1 cellular context compared by ENCODE assay signal in genomic region chr6:136249811-136250685, GRCh38.
A peak's percentile ranks its signal among the peaks of the same experiment; 100 is the strongest.
TF ChIP-seq lines count a peak whose summit lies in the region.

Gene MTFR2 (minus strand): TSS chr6:136250311. CDS start chr6:136249099, 1,212 bp downstream.

TF ChIP-seq in K562, 482 proteins besides CTCF, POLR2A, EP300 and RAD21 (continued from another document and continues in another):
- TF ChIP-seq RERE (CRISPR knock-in tag; IDR thresholded peaks at IDR 0.05; ENCODE audit: borderline replicate concordance) (0 out of 2 replicates have a peak, but pooled peaks have one; percentile 93), GTF2B (IDR thresholded peaks at IDR 0.05; ENCODE audit: extremely low read depth, insufficient read length) (no peak), NR3C1 (CRISPR knock-in tag; IDR thresholded peaks at IDR 0.05) (no peak), ADNP (tag; IDR thresholded peaks at IDR 0.05) (no peak), EWSR1 (IDR thresholded peaks at IDR 0.05; ENCODE audit: borderline replicate concordance, low read depth, partially characterized antibody) (no peak), ZNF232 (CRISPR knock-in tag; IDR thresholded peaks at IDR 0.05) (0 out of 2 replicates have a peak, but pooled peaks have one; percentile 33), ZNF212 (CRISPR knock-in tag; IDR thresholded peaks at IDR 0.05) (0 out of 2 replicates have a peak, but pooled peaks have one; percentile 64), ZNF583 (CRISPR knock-in tag; IDR thresholded peaks at IDR 0.05) (no peak), CBFB (CRISPR knock-in tag; IDR thresholded peaks at IDR 0.05) (no peak), VEZF1 (CRISPR knock-in tag; IDR thresholded peaks at IDR 0.05) (no peak), RCOR1 (IDR thresholded peaks at IDR 0.05; ENCODE audit: borderline replicate concordance in 1 of 2, low read depth in 2 of 2, low read length in 2 of 2) (peak; percentile 29 to 61; a peak in 2 of 4 replicates), SRSF7 (optimal IDR thresholded peaks at IDR 0.05; ENCODE audit: low read depth, low read length) (no peak), ELF4 (CRISPR knock-in tag; IDR thresholded peaks at IDR 0.05) (peak; percentile 100), XRCC5 (IDR thresholded peaks at IDR 0.05; ENCODE audit: low read depth, low read length) (no peak; the same call in 1 of the 2 replicates), ZNF561 (CRISPR knock-in tag; conservative IDR thresholded peaks at IDR 0.05) (no peak), ZNF253 (CRISPR knock-in tag; conservative IDR thresholded peaks at IDR 0.05) (0 out of 2 replicates have a peak, but pooled peaks have one; percentile 62), ZFPM2 (CRISPR knock-in tag; IDR thresholded peaks at IDR 0.05) (0 out of 2 replicates have a peak, but pooled peaks have one; percentile 73), ESRRA (IDR thresholded peaks at IDR 0.05; ENCODE audit: borderline replicate concordance, low read depth) (peak; percentile 91), GABPB2 (CRISPR knock-in tag; conservative IDR thresholded peaks at IDR 0.05) (no peak), NR2F6 (CRISPR knock-in tag; IDR thresholded peaks at IDR 0.05) (peak; percentile 77; the same call in 1 of the 2 replicates), HNRNPLL (IDR thresholded peaks at IDR 0.05; ENCODE audit: low read depth, low read length, poor library complexity, severe bottlenecking) (peak; percentile 92), MAFK (IDR thresholded peaks at IDR 0.05; ENCODE audit: low read length) (peak; percentile 53), IRF2 (CRISPR knock-in tag; IDR thresholded peaks at IDR 0.05) (no peak), EHMT2 (IDR thresholded peaks at IDR 0.05) (no peak), TSC22D4 (tag; IDR thresholded peaks at IDR 0.05) (no peak), DDX20 (tag; IDR thresholded peaks at IDR 0.05; ENCODE audit: low read depth) (no peak), HDAC3 (IDR thresholded peaks at IDR 0.05; ENCODE audit: borderline replicate concordance, partially characterized antibody) (no peak), ID3 (CRISPR knock-in tag; IDR thresholded peaks at IDR 0.05) (no peak), ID3 (tag; IDR thresholded peaks at IDR 0.05) (peak; percentile 44; the same call in 1 of the 2 replicates), ZNF699 (CRISPR knock-in tag; IDR thresholded peaks at IDR 0.05; ENCODE audit: insufficient replicate concordance) (no peak), GABPA (tag; conservative IDR thresholded peaks at IDR 0.05; ENCODE audit: low read depth) (peak; percentile 86), GTF2F1 (IDR thresholded peaks at IDR 0.05; ENCODE audit: low read depth, low read length) (peak; percentile 71), ARID3B (CRISPR knock-in tag; IDR thresholded peaks at IDR 0.05; ENCODE audit: borderline replicate concordance) (no peak), ZFP30 (CRISPR knock-in tag; IDR thresholded peaks at IDR 0.05; ENCODE audit: borderline replicate concordance) (no peak), SETDB1 (IDR thresholded peaks at IDR 0.05; ENCODE audit: low read length) (peak; percentile 81), ZNF445 (CRISPR knock-in tag; IDR thresholded peaks at IDR 0.05; ENCODE audit: low read depth) (peak; percentile 70; the same call in 1 of the 2 replicates), NFE2L1 (tag; IDR thresholded peaks at IDR 0.05; ENCODE audit: borderline replicate concordance, low read depth) (no peak), HINFP (tag; conservative IDR thresholded peaks at IDR 0.05; ENCODE audit: low read depth) (no peak), MLLT1 (IDR thresholded peaks at IDR 0.05) (peak; percentile 100), IRF9 (tag; IDR thresholded peaks at IDR 0.05) (no peak), MECOM (CRISPR knock-in tag; IDR thresholded peaks at IDR 0.05) (no peak), SRSF3 (IDR thresholded peaks at IDR 0.05; ENCODE audit: insufficient read depth, low read length) (no peak), ZC3H11A (IDR thresholded peaks at IDR 0.05; ENCODE audit: low read depth, low read length) (no peak; the same call in 1 of the 2 replicates), TEAD1 (CRISPR knock-in tag; IDR thresholded peaks at IDR 0.05) (peak; percentile 30 to 96; a peak in 3 of 4 replicates), MXD1 (CRISPR knock-in tag; IDR thresholded peaks at IDR 0.05; ENCODE audit: borderline replicate concordance, poor library complexity, severe bottlenecking) (peak; percentile 85), ZNF512 (tag; IDR thresholded peaks at IDR 0.05) (no peak), ZNF717 (CRISPR knock-in tag; IDR thresholded peaks at IDR 0.05) (no peak), ZNF263 (CRISPR knock-in tag; IDR thresholded peaks at IDR 0.05; ENCODE audit: borderline replicate concordance) (peak; percentile 59; the same call in 1 of the 2 replicates)
